2 cellular contexts compared by ENCODE assay signal in the genomic region with DNA sequence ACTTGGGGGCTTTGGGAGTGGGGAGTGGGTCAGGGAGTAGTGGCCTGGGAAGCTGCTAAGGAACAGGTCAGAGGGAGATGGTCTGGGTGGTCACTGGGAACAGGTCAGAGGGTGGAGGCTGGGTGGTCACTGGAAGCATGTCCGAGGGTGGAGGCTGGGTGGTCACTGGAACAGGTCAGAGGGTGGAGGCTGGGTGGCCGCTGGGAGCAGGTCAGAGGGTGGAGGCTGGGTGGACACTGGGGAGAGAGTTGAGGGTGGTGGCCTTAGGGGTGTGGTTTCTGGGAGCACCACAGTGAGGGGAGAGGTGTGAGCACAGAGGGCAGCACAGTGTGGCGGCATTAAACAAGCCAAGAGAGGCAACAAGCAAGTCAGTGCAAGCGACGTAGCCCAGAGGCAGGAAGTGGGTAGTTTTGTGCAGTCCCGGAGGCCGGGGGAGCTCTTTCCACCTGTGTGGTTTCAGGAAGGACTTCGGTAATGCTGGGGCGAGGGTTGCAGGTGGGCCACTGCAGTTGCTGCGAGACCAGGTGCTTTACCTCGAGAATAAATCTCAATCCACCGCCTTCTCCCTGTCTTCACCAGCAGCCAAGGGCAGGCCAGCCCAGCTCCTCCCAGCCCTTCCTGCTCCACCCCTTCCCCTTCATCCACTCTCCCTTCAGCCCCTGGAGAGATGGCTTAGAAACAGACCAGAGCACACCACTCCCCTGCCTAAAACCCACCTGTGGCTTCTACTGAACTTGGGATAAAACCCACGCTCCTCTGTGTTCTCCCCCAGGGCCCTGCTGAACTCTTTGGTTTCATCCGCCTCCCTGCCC.
TF ChIP-seq lines count a peak whose summit lies in the region.

No MANE protein-coding gene starts in this region.

TF ChIP-seq in GM23338, 12 proteins besides CTCF, POLR2A, EP300 and RAD21 (continued from another document):
- TF ChIP-seq, protein P1, sequence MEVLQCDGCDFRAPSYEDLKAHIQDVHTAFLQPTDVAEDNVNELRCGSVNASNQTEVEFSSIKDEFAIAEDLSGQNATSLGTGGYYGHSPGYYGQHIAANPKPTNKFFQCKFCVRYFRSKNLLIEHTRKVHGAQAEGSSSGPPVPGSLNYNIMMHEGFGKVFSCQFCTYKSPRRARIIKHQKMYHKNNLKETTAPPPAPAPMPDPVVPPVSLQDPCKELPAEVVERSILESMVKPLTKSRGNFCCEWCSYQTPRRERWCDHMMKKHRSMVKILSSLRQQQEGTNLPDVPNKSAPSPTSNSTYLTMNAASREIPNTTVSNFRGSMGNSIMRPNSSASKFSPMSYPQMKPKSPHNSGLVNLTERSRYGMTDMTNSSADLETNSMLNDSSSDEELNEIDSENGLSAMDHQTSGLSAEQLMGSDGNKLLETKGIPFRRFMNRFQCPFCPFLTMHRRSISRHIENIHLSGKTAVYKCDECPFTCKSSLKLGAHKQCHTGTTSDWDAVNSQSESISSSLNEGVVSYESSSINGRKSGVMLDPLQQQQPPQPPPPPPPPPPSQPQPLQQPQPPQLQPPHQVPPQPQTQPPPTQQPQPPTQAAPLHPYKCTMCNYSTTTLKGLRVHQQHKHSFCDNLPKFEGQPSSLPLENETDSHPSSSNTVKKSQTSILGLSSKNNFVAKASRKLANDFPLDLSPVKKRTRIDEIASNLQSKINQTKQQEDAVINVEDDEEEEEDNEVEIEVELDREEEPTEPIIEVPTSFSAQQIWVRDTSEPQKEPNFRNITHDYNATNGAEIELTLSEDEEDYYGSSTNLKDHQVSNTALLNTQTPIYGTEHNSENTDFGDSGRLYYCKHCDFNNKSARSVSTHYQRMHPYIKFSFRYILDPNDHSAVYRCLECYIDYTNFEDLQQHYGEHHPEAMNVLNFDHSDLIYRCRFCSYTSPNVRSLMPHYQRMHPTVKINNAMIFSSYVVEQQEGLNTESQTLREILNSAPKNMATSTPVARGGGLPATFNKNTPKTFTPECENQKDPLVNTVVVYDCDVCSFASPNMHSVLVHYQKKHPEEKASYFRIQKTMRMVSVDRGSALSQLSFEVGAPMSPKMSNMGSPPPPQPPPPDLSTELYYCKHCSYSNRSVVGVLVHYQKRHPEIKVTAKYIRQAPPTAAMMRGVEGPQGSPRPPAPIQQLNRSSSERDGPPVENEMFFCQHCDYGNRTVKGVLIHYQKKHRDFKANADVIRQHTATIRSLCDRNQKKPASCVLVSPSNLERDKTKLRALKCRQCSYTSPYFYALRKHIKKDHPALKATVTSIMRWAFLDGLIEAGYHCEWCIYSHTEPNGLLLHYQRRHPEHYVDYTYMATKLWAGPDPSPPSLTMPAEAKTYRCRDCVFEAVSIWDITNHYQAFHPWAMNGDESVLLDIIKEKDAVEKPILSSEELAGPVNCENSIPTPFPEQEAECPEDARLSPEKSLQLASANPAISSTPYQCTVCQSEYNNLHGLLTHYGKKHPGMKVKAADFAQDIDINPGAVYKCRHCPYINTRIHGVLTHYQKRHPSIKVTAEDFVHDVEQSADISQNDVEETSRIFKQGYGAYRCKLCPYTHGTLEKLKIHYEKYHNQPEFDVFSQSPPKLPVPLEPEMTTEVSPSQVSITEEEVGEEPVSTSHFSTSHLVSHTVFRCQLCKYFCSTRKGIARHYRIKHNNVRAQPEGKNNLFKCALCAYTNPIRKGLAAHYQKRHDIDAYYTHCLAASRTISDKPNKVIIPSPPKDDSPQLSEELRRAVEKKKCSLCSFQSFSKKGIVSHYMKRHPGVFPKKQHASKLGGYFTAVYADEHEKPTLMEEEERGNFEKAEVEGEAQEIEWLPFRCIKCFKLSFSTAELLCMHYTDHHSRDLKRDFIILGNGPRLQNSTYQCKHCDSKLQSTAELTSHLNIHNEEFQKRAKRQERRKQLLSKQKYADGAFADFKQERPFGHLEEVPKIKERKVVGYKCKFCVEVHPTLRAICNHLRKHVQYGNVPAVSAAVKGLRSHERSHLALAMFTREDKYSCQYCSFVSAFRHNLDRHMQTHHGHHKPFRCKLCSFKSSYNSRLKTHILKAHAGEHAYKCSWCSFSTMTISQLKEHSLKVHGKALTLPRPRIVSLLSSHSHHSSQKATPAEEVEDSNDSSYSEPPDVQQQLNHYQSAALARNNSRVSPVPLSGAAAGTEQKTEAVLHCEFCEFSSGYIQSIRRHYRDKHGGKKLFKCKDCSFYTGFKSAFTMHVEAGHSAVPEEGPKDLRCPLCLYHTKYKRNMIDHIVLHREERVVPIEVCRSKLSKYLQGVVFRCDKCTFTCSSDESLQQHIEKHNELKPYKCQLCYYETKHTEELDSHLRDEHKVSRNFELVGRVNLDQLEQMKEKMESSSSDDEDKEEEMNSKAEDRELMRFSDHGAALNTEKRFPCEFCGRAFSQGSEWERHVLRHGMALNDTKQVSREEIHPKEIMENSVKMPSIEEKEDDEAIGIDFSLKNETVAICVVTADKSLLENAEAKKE (CRISPR knock-in tag; IDR thresholded peaks at IDR 0.05) = no peak
- no peak for TF ChIP-seq NANOG (IDR thresholded peaks at IDR 0.05; ENCODE audit: borderline replicate concordance)
- TF ChIP-seq, protein P2, sequence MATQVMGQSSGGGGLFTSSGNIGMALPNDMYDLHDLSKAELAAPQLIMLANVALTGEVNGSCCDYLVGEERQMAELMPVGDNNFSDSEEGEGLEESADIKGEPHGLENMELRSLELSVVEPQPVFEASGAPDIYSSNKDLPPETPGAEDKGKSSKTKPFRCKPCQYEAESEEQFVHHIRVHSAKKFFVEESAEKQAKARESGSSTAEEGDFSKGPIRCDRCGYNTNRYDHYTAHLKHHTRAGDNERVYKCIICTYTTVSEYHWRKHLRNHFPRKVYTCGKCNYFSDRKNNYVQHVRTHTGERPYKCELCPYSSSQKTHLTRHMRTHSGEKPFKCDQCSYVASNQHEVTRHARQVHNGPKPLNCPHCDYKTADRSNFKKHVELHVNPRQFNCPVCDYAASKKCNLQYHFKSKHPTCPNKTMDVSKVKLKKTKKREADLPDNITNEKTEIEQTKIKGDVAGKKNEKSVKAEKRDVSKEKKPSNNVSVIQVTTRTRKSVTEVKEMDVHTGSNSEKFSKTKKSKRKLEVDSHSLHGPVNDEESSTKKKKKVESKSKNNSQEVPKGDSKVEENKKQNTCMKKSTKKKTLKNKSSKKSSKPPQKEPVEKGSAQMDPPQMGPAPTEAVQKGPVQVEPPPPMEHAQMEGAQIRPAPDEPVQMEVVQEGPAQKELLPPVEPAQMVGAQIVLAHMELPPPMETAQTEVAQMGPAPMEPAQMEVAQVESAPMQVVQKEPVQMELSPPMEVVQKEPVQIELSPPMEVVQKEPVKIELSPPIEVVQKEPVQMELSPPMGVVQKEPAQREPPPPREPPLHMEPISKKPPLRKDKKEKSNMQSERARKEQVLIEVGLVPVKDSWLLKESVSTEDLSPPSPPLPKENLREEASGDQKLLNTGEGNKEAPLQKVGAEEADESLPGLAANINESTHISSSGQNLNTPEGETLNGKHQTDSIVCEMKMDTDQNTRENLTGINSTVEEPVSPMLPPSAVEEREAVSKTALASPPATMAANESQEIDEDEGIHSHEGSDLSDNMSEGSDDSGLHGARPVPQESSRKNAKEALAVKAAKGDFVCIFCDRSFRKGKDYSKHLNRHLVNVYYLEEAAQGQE (IDR thresholded peaks at IDR 0.05; ENCODE audit: unreplicated experiment) = no peak
- no peak for TF ChIP-seq STAT1 (IDR thresholded peaks at IDR 0.05; ENCODE audit: unreplicated experiment)

TF ChIP-seq in SK-N-SH treated with all-trans-retinoic acid at 6 μM for 48 hours, 23 proteins besides CTCF, POLR2A, EP300 and RAD21 (continued from another document):
- TF ChIP-seq ZFP3 (CRISPR knock-in tag; IDR thresholded peaks at IDR 0.05) (no peak), ARNTL (CRISPR knock-in tag; IDR thresholded peaks at IDR 0.05; ENCODE audit: borderline replicate concordance, low read depth) (no peak), BACH2 (CRISPR knock-in tag; IDR thresholded peaks at IDR 0.05; ENCODE audit: borderline replicate concordance) (no peak), PPARA (CRISPR knock-in tag; IDR thresholded peaks at IDR 0.05; ENCODE audit: borderline replicate concordance) (no peak), GLIS3 (CRISPR knock-in tag; IDR thresholded peaks at IDR 0.05) (no peak)
